ENCODE assay signal across 8 cellular contexts in the genomic region with DNA sequence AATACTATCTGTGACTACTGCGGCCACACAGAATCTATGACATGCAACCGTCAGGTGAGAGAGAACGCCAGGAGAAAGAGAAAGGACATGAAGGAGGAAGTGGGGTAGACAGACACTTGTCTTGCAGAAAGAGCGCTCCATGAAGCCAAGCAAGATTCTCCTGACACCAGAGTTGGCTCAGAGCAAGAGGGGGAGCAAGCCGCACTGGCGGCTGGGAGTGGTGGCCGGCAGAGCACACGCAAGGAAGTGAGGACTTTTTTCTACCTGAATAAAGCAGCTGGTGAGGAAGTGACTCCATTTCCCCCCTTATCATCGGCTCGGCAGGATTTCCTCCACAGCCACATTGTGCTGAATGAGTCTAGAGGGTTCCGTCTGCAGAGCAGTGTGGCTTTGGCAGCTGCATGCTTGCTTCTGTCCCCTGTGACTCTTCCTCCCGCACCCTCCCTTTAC.
DNase-seq lines count a peak whose midpoint lies in the region; ATAC-seq and TF ChIP-seq lines count a peak whose summit lies in the region.

No MANE protein-coding gene starts in this region.

- H4K20me1 ChIP-seq in Loucy (ENCODE audit: insufficient read depth, low read length, poor library complexity, severe bottlenecking) (no peaks in the 10 kb centered on the region), neural progenitor cell (ENCODE audit: low read depth) (no peaks in the 10 kb centered on the region)

- no peaks in the 10 kb centered on the region for H3K9me3 ChIP-seq in Loucy (ENCODE audit: insufficient read depth, low read depth, low read length)
- no peaks in the 10 kb centered on the region for H3K9me3 ChIP-seq in neural progenitor cell (ENCODE audit: low read depth)
- no peaks in the 10 kb centered on the region for H3K9me3 ChIP-seq in endodermal cell (ENCODE audit: control insufficient read depth, low read length)

- H3K27ac ChIP-seq in neural progenitor cell: no peak overlapping the region
- H3K27ac ChIP-seq in endodermal cell (ENCODE audit: low read depth, low read length): no peak overlapping the region

- peak overlapping the region; percentile 59 for H3K4me3 ChIP-seq in Loucy (ENCODE audit: low read length, poor library complexity, severe bottlenecking)
- H3K4me3 ChIP-seq in neural progenitor cell: no peak overlapping the region
- H3K4me3 ChIP-seq in endodermal cell (ENCODE audit: low read length): no peak overlapping the region

- H3K4me1 Mint-ChIP-seq in neural progenitor cell (peaks cover 24% of the 10 kb centered on the region), endodermal cell (peaks cover 9% of the 10 kb centered on the region)

- H3K27me3 ChIP-seq in Loucy (ENCODE audit: insufficient read depth, low read length, poor library complexity, severe bottlenecking): no peaks in the 10 kb centered on the region
- H3K27me3 ChIP-seq in neural progenitor cell: no peaks in the 10 kb centered on the region
- no peaks in the 10 kb centered on the region for H3K27me3 ChIP-seq in endodermal cell (ENCODE audit: control insufficient read depth, insufficient read depth, low read length, poor library complexity, severe bottlenecking)

- H3K9me2 ChIP-seq in Loucy (replicated peaks; ENCODE audit: low read depth, low read length): no peaks in the 10 kb centered on the region

- H3F3A ChIP-seq in Loucy (ENCODE audit: low read depth) (peaks cover 17% of the 10 kb centered on the region), neural progenitor cell (ENCODE audit: low read depth) (no peaks in the 10 kb centered on the region)

- H3K4me3 Mint-ChIP-seq in neural progenitor cell (no peak overlapping the region), endodermal cell (no peak overlapping the region)

- H3K27ac Mint-ChIP-seq in neural progenitor cell (peak overlapping the region; percentile 36), endodermal cell (no peak overlapping the region)

- H3K27me3 Mint-ChIP-seq in neural progenitor cell (ENCODE audit: insufficient read depth, low read depth) (peaks cover 5% of the 10 kb centered on the region), endodermal cell (ENCODE audit: insufficient read depth) (no peaks in the 10 kb centered on the region)

- H3K36me3 ChIP-seq in Loucy (ENCODE audit: insufficient read depth, low read length): no peaks in the 10 kb centered on the region; the same call in 1 of the 2 replicates
- no peaks in the 10 kb centered on the region for H3K36me3 ChIP-seq in neural progenitor cell
- H3K36me3 ChIP-seq in endodermal cell (ENCODE audit: control insufficient read depth, insufficient read depth, low read length): no peaks in the 10 kb centered on the region

- 0 out of 2 replicates have a peak overlapping the region, but pooled peaks have one; percentile 15 for H2AFZ ChIP-seq in Loucy (ENCODE audit: low read length)
- no peak overlapping the region for H2AFZ ChIP-seq in neural progenitor cell (replicated peaks)

- peak overlapping the region; percentile 76 for H3K9ac ChIP-seq in Loucy (ENCODE audit: low read depth, low read length, poor library complexity, severe bottlenecking)
- H3K9ac ChIP-seq in neural progenitor cell: no peak overlapping the region
- no peak overlapping the region for H3K9ac ChIP-seq in endodermal cell (ENCODE audit: extremely low read depth, low read length, poor library complexity, severe bottlenecking)

- TF ChIP-seq CTCF in Loucy (conservative IDR thresholded peaks at IDR 0.05; ENCODE audit: low read length): no peak
- TF ChIP-seq CTCF in neural progenitor cell (IDR thresholded peaks at IDR 0.05): no peak
- no peak for TF ChIP-seq CTCF in endodermal cell (conservative IDR thresholded peaks at IDR 0.05)

- peaks cover 6% of the 10 kb centered on the region for H3K9me3 Mint-ChIP-seq in neural progenitor cell
- no peaks in the 10 kb centered on the region for H3K9me3 Mint-ChIP-seq in endodermal cell

- H3K36me3 Mint-ChIP-seq in neural progenitor cell: peaks cover 5% of the 10 kb centered on the region
- no peaks in the 10 kb centered on the region for H3K36me3 Mint-ChIP-seq in endodermal cell (ENCODE audit: low read depth)

- peak; percentile 13 for ATAC-seq in GM19324 (IDR thresholded peaks at IDR 0.05; ENCODE audit: low FRiP score, unreplicated experiment)

- H3K4me2 ChIP-seq in Loucy (ENCODE audit: low read depth, low read length, poor library complexity, severe bottlenecking) (peak overlapping the region; percentile 78), neural progenitor cell (peak overlapping the region; percentile 14)

- peak; percentile 30 for DNase-seq in activated naive CD4-positive, alpha-beta T cell treated with anti-CD3 and anti-CD28 coated beads, Interleukin-2, amount 50 U/mL, for 16 hours
- DNase-seq in neural progenitor cell (ENCODE audit: low spot score) (no peak), endodermal cell (no peak), NCI-H82 treated with DMSO at 0.1 percent for 48 hours (lab: John Stamatoyannopoulos, UW; ENCODE audit: unreplicated experiment) (no peak), HuH-7.5 (ENCODE audit: low spot score) (no peak), NCI-H510A (lab: John Stamatoyannopoulos, UW) (no peak)

- H3K79me2 ChIP-seq in Loucy (ENCODE audit: insufficient read depth, low read length) (peaks cover 55% of the 10 kb centered on the region), neural progenitor cell (ENCODE audit: low read depth) (no peaks in the 10 kb centered on the region)

- H3K4me1 ChIP-seq in Loucy (ENCODE audit: insufficient read depth, low read length, poor library complexity, severe bottlenecking) (peaks cover 62% of the 10 kb centered on the region), neural progenitor cell (peaks cover 10% of the 10 kb centered on the region), endodermal cell (ENCODE audit: control insufficient read depth, insufficient read depth, low read length) (no peaks in the 10 kb centered on the region)

- WGBS in endodermal cell (ENCODE audit: insufficient coverage in 1 of 2, insufficient read length in 1 of 2), 2 experiments: 90 to 92% methylated on average over 9 to 11 of the region's 12 CpGs
